1 cellular context compared by ENCODE assay signal in the genomic region with DNA sequence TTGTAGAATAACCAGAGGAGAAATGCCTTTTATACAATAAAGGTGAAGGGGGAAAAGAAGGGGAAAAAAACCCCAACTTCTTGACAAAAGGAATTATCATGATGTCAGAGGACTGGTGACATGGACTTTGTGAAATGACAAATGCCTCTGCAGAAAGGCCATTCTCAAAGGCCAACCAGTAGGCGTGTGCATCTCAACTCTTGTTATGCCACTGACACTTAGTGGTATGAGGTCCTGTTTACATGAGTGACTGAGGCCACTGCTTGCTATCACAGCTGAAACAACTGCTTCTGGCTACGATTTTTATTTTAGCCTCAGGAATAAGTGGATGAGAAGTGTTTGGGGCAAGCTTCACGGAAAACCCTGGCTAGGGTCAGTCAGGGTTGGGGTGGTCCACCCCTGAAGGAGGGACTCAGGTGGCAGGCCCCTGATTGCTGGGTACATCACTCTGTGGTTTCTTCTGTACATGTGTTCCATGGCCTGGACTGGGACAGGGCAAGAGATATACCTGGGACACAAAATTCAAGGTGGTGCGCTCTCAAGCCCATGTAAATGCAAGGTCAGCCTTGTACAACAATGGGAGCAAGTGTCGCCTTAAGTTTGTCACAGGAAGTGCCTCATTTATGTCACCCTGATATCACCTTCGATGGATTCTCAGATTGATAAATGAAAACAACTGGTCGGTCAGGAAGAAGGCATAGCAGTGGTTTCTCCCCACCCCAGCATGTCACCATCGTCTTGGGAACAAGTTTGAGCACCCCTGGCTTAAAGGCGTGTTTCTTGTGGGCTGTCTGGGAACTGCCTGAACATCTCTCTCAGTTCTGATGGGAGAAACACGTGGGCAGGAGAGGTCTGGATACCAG.
TF ChIP-seq lines count a peak whose summit lies in the region.

No MANE protein-coding gene starts in this region.

TF ChIP-seq in K562, 482 proteins besides CTCF, POLR2A, EP300 and RAD21:
- TF ChIP-seq MEIS2 (IDR thresholded peaks at IDR 0.05; ENCODE audit: partially characterized antibody): peak; percentile 33
- no peak for TF ChIP-seq SIRT6 (IDR thresholded peaks at IDR 0.05; ENCODE audit: low read depth, low read length)
